In the genomic region with DNA sequence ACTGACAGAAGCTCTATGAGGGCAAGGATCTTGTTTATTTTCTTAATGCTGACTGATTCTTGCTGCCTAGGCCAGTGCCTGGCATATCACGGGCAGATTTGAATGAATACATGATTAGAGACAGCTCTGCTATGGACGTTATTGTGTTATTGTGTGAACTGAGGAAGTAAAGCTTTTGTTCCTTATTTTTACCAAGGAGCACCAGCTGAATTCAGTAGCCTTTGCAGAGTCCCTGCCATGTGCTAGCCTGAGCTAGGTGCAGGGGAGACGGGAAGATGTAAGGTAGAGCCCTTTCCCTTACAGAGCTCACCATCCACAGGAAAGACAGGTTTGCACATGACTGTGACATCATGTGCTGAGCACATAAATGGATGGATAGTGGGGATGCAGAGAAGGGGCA, we compare ENCODE assay signal across 17 cellular contexts.
DNase-seq lines count a peak whose midpoint lies in the region; TF ChIP-seq lines count a peak whose summit lies in the region.
"Had no signal": no experiment of that assay in that cellular context is flagged by ENCODE, and none has a peak within 500 bp of the region (broad histone marks: within the 10 kb centered on the region; RNA-seq: fewer than 3 reads in every experiment).

No MANE protein-coding gene starts in this region.

- DNase-seq in HL-60 (ENCODE audit: low read depth in 1 of 2, low spot score in 1 of 2) (peak in 1 of 2 experiments; percentile 69), SKM-1 (lab: John Stamatoyannopoulos, UW; ENCODE audit: unreplicated experiment) (peak; percentile 56), medulla oblongata (ENCODE audit: extremely low spot score) (peak; percentile 9), globus pallidus (ENCODE audit: low spot score) (no peak), OCI-M1 (lab: John Stamatoyannopoulos, UW) (no peak)
- no peak for DNase-seq in stimulated activated CD4-positive, alpha-beta T cell treated with anti-CD3 and anti-CD28 coated beads, Interleukin-15, amount 100 ng/mL, for 24 hours
- DNase-seq: Caco-2, HCEC 1CT, NCI-H1417 treated with DMSO at 0.1 percent for 48 hours, NCI-H187 treated with DMSO at 0.1 percent for 48 hours, NCI-H2227 treated with DMSO at 0.1 percent for 48 hours, NCI-H774, T-helper 1 cell had no signal

- no peak for TF ChIP-seq CTCF in HL-60 (IDR thresholded peaks at IDR 0.05; ENCODE audit: insufficient read depth, low read length)

- peak overlapping the region; percentile 23 to 77 (median 56); a peak in 19 of 22 replicates for H3K4me2 ChIP-seq in BLaER1 treated with 17β-estradiol and CSF1 and Interleukin-3, amounts not matched to agents 10 nM and 100 nM

- peak overlapping the region in 2 of 11 experiments; percentile 7 to 22; a peak in 2 of 22 replicates for H3K27ac ChIP-seq in BLaER1 treated with 17β-estradiol and CSF1 and Interleukin-3, amounts not matched to agents 10 nM and 100 nM
- H3K27ac ChIP-seq in HL-60 (replicated peaks): peak overlapping the region; percentile 54
- H3K27ac ChIP-seq: C4-2B, SK-N-MC had no signal

- peaks cover 8 to 53% (median 23%) of the 10 kb centered on the region in 10 experiments; a peak in 19 of 20 replicates for H3K4me1 ChIP-seq in BLaER1 treated with 17β-estradiol and CSF1 and Interleukin-3, amounts not matched to agents 10 nM and 100 nM
- H3K4me1 ChIP-seq: Caco-2 had no signal

- no peak overlapping the region for H3K9ac ChIP-seq in BLaER1 treated with 17β-estradiol and CSF1 and Interleukin-3, amounts not matched to agents 10 nM and 100 nM

- no peaks in the 10 kb centered on the region for H3K9me3 ChIP-seq in BLaER1 treated with 17β-estradiol and CSF1 and Interleukin-3, amounts not matched to agents 10 nM and 100 nM (replicated peaks in 1 of 11)
- H3K9me3 ChIP-seq: Caco-2 had no signal

- H4K20me1 ChIP-seq in BLaER1 treated with 17β-estradiol and CSF1 and Interleukin-3, amounts not matched to agents 10 nM and 100 nM: peaks cover 0 to 8% (median 0%) of the 10 kb centered on the region in 11 experiments; a peak in 3 of 22 replicates

- H3K4me3 ChIP-seq in BLaER1 treated with 17β-estradiol and CSF1 and Interleukin-3, amounts not matched to agents 10 nM and 100 nM: no peak overlapping the region
- H3K4me3 ChIP-seq in HL-60 (replicated peaks; ENCODE audit: insufficient read depth, low read length): no peak overlapping the region
- H3K4me3 ChIP-seq: GM12878, SK-N-MC had no signal

- H3K27me3 ChIP-seq in BLaER1 treated with 17β-estradiol and CSF1 and Interleukin-3, amounts not matched to agents 10 nM and 100 nM: no peaks in the 10 kb centered on the region
- H3K27me3 ChIP-seq in HL-60 (ENCODE audit: insufficient read depth, poor library complexity, severe bottlenecking): no peaks in the 10 kb centered on the region

- H3K36me3 ChIP-seq in BLaER1 treated with 17β-estradiol and CSF1 and Interleukin-3, amounts not matched to agents 10 nM and 100 nM: no peaks in the 10 kb centered on the region

Comparison
In these comparisons a context has a peak if more than half of its experiments do, and no peak if none do; other contexts are left out.
1. DNase-seq: peak in SKM-1 (single experiment) and medulla oblongata (single experiment); none in globus pallidus (single experiment), OCI-M1 (single experiment) and stimulated activated CD4-positive, alpha-beta T cell treated with anti-CD3 and anti-CD28 coated beads, Interleukin-15, amount 100 ng/mL, for 24 hours (single experiment).